In the genomic region with DNA sequence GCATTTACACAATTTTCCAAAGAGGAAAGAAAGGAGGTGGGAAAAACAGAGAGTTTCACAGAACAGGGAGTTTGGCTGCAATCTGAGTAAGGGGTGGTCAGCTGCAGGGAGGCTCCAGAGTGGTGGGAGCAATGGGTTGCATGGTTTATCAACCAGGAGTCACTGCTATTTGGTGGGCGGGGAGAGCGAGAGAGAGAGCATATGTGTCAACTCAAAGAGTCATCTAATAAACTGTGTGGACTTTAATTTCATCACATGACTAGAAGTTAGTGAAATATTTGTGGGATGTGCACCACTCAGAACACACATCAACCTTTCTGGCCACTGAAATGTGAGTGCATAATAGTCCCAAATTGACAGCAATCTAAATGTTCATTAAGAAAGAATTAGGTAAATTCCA, we compare ENCODE assay signal across 19 cellular contexts.
DNase-seq lines count a peak whose midpoint lies in the region; ATAC-seq and TF ChIP-seq lines count a peak whose summit lies in the region.
"Had no signal": no experiment of that assay in that cellular context is flagged by ENCODE, and none has a peak within 500 bp of the region (broad histone marks: within the 10 kb centered on the region; RNA-seq: fewer than 3 reads in every experiment).

No MANE protein-coding gene starts in this region.

- intact Hi-C loops in activated CD4-positive, alpha-beta T cell treated with anti-CD3 and anti-CD28 coated beads for 36 hours (cut with DNase I, micrococcal nuclease): loop anchor here in 1 of 2 experiments (5.0 to 10.0 kb wide), 4 partner anchors 140 to 438 kb away; partner anchors contain the start of genes PYURF and TIGD2
- intact Hi-C loops in left colon (cut with DNase I, micrococcal nuclease): no loop called here
- intact Hi-C loops in CD14-positive monocyte (cut with micrococcal nuclease): loop anchor here in 1 of 2 donors (10.0 kb wide), 1 partner anchor 138 kb away; no protein-coding TSS in a partner anchor
- intact Hi-C loops in adrenal gland (cut with DNase I): no loop called here

- H3K4me3 Mint-ChIP-seq in activated CD4-positive, alpha-beta T cell treated with anti-CD3 and anti-CD28 coated beads for 36 hours: no peak overlapping the region
- H3K4me3 Mint-ChIP-seq in WTC11: no peak overlapping the region
- H3K4me3 Mint-ChIP-seq in CD14-positive monocyte: no peak overlapping the region
- H3K4me3 Mint-ChIP-seq in activated CD8-positive, alpha-beta T cell treated with anti-CD3 and anti-CD28 coated beads, Interleukin-2, amount 10 ng/mL, durations not matched to agents 7 days and 5 days: no peak overlapping the region

- H3K27me3 Mint-ChIP-seq in activated CD4-positive, alpha-beta T cell treated with anti-CD3 and anti-CD28 coated beads for 36 hours: peaks cover 2% of the 10 kb centered on the region
- H3K27me3 Mint-ChIP-seq in WTC11 (ENCODE audit: low read depth) (no peaks in the 10 kb centered on the region), CD14-positive monocyte (ENCODE audit: low read depth in 3 of 3) (no peaks in the 10 kb centered on the region)
- H3K27me3 Mint-ChIP-seq in activated CD8-positive, alpha-beta T cell treated with anti-CD3 and anti-CD28 coated beads, Interleukin-2, amount 10 ng/mL, durations not matched to agents 7 days and 5 days (ENCODE audit: low read depth): peaks cover 6% of the 10 kb centered on the region

- no peak overlapping the region for H3K4me3 ChIP-seq in adrenal gland
- H3K4me3 ChIP-seq: K562 had no signal

- POLR2A ChIA-PET in activated CD4-positive, alpha-beta T cell treated with anti-CD3 and anti-CD28 coated beads for 36 hours (lab: Charles Lee): no interaction called here
- POLR2A ChIA-PET in WTC11 (lab: Charles Lee): interaction anchor here (0.7 kb wide), 1 partner anchor 139 kb away, joined by 3 read pairs; no protein-coding TSS in a partner anchor
- POLR2A ChIA-PET in activated CD8-positive, alpha-beta T cell treated with anti-CD3 and anti-CD28 coated beads, Interleukin-2, amount 10 ng/mL, durations not matched to agents 7 days and 5 days (lab: Charles Lee): no interaction called here

- no peaks in the 10 kb centered on the region for H3K36me3 ChIP-seq in adrenal gland (replicated peaks in 1 of 2)

- no peaks in the 10 kb centered on the region for H3K9me3 ChIP-seq in adrenal gland (replicated peaks in 1 of 3)

- no peak overlapping the region for H3K27ac ChIP-seq in adrenal gland
- H3K27ac ChIP-seq: 22Rv1 had no signal

- DNase-seq in activated CD4-positive, alpha-beta T cell treated with anti-CD3 and anti-CD28 coated beads for 36 hours: peak; percentile 7
- no peak for DNase-seq in activated CD4-positive, alpha-beta T cell treated with anti-CD3 and anti-CD28 coated beads for 4 hours
- no peak for DNase-seq in WTC11 (ENCODE audit: low spot score)
- DNase-seq in left colon: peak in 1 of 2 donors; percentile 28
- DNase-seq in CD14-positive monocyte (ENCODE audit: low spot score): no peak
- no peak for DNase-seq in activated CD8-positive, alpha-beta memory T cell treated with anti-CD3 and anti-CD28 coated beads, Interleukin-2, amount 50 U/mL, for 48 hours
- no peak for DNase-seq in activated CD8-positive, alpha-beta T cell treated with anti-CD3 and anti-CD28 coated beads, Interleukin-2, amount 10 ng/mL, durations not matched to agents 7 days and 5 days
- DNase-seq in adrenal gland: no peak
- DNase-seq: C1 segment of cervical spinal cord, GDM1, GOT3, NCI-H1092, NCI-H1436, NCI-H1930, NCI-H748 treated with DMSO at 0.1 percent for 48 hours had no signal

- TF ChIP-seq POLR2A in adrenal gland (IDR thresholded peaks at IDR 0.05): no peak

- CTCF ChIA-PET in activated CD4-positive, alpha-beta T cell treated with anti-CD3 and anti-CD28 coated beads for 36 hours (lab: Charles Lee): interaction anchor here (1.4 kb wide), 1 partner anchor 61 kb away, joined by 5 read pairs; no protein-coding TSS in a partner anchor
- CTCF ChIA-PET in WTC11 (lab: Charles Lee): interaction anchor here (0.7 kb wide), 1 partner anchor 94 kb away, joined by 3 read pairs; no protein-coding TSS in a partner anchor
- CTCF ChIA-PET in activated CD8-positive, alpha-beta T cell treated with anti-CD3 and anti-CD28 coated beads, Interleukin-2, amount 10 ng/mL, durations not matched to agents 7 days and 5 days (lab: Charles Lee): no interaction called here

- H3K4me1 Mint-ChIP-seq in activated CD4-positive, alpha-beta T cell treated with anti-CD3 and anti-CD28 coated beads for 36 hours: peaks cover 11% of the 10 kb centered on the region
- H3K4me1 Mint-ChIP-seq in WTC11 (peaks cover 55% of the 10 kb centered on the region), CD14-positive monocyte (peaks cover 64% of the 10 kb centered on the region)
- peaks cover 4% of the 10 kb centered on the region for H3K4me1 Mint-ChIP-seq in activated CD8-positive, alpha-beta T cell treated with anti-CD3 and anti-CD28 coated beads, Interleukin-2, amount 10 ng/mL, durations not matched to agents 7 days and 5 days (ENCODE audit: low read depth)

- H3K36me3 Mint-ChIP-seq in activated CD4-positive, alpha-beta T cell treated with anti-CD3 and anti-CD28 coated beads for 36 hours (ENCODE audit: low read depth): no peaks in the 10 kb centered on the region
- H3K36me3 Mint-ChIP-seq in WTC11 (peaks cover 21% of the 10 kb centered on the region), CD14-positive monocyte (peaks cover 6 to 8% of the 10 kb centered on the region in 2 donors)
- no peaks in the 10 kb centered on the region for H3K36me3 Mint-ChIP-seq in activated CD8-positive, alpha-beta T cell treated with anti-CD3 and anti-CD28 coated beads, Interleukin-2, amount 10 ng/mL, durations not matched to agents 7 days and 5 days (ENCODE audit: low read depth)

- no peak for TF ChIP-seq CTCF in WTC11 (IDR thresholded peaks at IDR 0.05)
- no peak for TF ChIP-seq CTCF in CD14-positive monocyte (IDR thresholded peaks at IDR 0.05)
- no peak for TF ChIP-seq CTCF in adrenal gland (IDR thresholded peaks at IDR 0.05)

- H3K27ac Mint-ChIP-seq in activated CD4-positive, alpha-beta T cell treated with anti-CD3 and anti-CD28 coated beads for 36 hours: no peak overlapping the region
- peak overlapping the region; percentile 85 for H3K27ac Mint-ChIP-seq in WTC11
- H3K27ac Mint-ChIP-seq in CD14-positive monocyte: peak overlapping the region in 1 of 7 donors; percentile 35
- no peak overlapping the region for H3K27ac Mint-ChIP-seq in activated CD8-positive, alpha-beta T cell treated with anti-CD3 and anti-CD28 coated beads, Interleukin-2, amount 10 ng/mL, durations not matched to agents 7 days and 5 days

- ATAC-seq in activated CD4-positive, alpha-beta T cell treated with anti-CD3 and anti-CD28 coated beads for 36 hours: no peak
- no peak; the same call in 1 of the 2 replicates for ATAC-seq in WTC11
- peak; percentile 68 for ATAC-seq in left colon
- ATAC-seq in activated CD8-positive, alpha-beta T cell treated with anti-CD3 and anti-CD28 coated beads, Interleukin-2, amount 10 ng/mL, durations not matched to agents 7 days and 5 days: no peak
- ATAC-seq: K562, Panc1, SK-N-SH treated with all-trans-retinoic acid at 6 μM for 48 hours had no signal

- H3K4me1 ChIP-seq in adrenal gland (replicated peaks in 1 of 2): peaks cover 0 to 12% of the 10 kb centered on the region in 2 donors

- H3K27me3 ChIP-seq in adrenal gland: no peaks in the 10 kb centered on the region

- 95 to 98% (median 96%) methylated on average over 2 of the region's 2 CpGs for WGBS in adrenal gland, 4 donors

- H3K9me3 Mint-ChIP-seq in activated CD4-positive, alpha-beta T cell treated with anti-CD3 and anti-CD28 coated beads for 36 hours (ENCODE audit: low read depth): no peaks in the 10 kb centered on the region
- H3K9me3 Mint-ChIP-seq in WTC11 (peaks cover 21% of the 10 kb centered on the region), CD14-positive monocyte (peaks cover 0 to 4% (median 3%) of the 10 kb centered on the region in 7 donors)
- H3K9me3 Mint-ChIP-seq in activated CD8-positive, alpha-beta T cell treated with anti-CD3 and anti-CD28 coated beads, Interleukin-2, amount 10 ng/mL, durations not matched to agents 7 days and 5 days (ENCODE audit: insufficient read depth): no peaks in the 10 kb centered on the region

TF ChIP-seq in WTC11, 78 proteins besides CTCF, POLR2A, EP300 and RAD21 (continues in another document):
- no peak for TF ChIP-seq IRF2 (CRISPR knock-in tag; IDR thresholded peaks at IDR 0.05; ENCODE audit: borderline replicate concordance, low read depth)
- TF ChIP-seq RORB (CRISPR knock-in tag; IDR thresholded peaks at IDR 0.05): no peak
- no peak for TF ChIP-seq ZNF425 (CRISPR knock-in tag; conservative IDR thresholded peaks at IDR 0.05)
- no peak for TF ChIP-seq ZNF423 (CRISPR knock-in tag; IDR thresholded peaks at IDR 0.05)
- no peak for TF ChIP-seq SMAD4 (CRISPR knock-in tag; IDR thresholded peaks at IDR 0.05)
- TF ChIP-seq CBFB (CRISPR knock-in tag; IDR thresholded peaks at IDR 0.05; ENCODE audit: low read depth): no peak
- no peak for TF ChIP-seq ZNF263 (CRISPR knock-in tag; IDR thresholded peaks at IDR 0.05; ENCODE audit: low read depth)
- TF ChIP-seq, protein P1, sequence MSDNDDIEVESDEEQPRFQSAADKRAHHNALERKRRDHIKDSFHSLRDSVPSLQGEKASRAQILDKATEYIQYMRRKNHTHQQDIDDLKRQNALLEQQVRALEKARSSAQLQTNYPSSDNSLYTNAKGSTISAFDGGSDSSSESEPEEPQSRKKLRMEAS (CRISPR knock-in tag; IDR thresholded peaks at IDR 0.05): no peak
- no peak for TF ChIP-seq HMGA2 (CRISPR knock-in tag; IDR thresholded peaks at IDR 0.05)
- TF ChIP-seq ATF3 (CRISPR knock-in tag; conservative IDR thresholded peaks at IDR 0.05): no peak
